In the genomic region with DNA sequence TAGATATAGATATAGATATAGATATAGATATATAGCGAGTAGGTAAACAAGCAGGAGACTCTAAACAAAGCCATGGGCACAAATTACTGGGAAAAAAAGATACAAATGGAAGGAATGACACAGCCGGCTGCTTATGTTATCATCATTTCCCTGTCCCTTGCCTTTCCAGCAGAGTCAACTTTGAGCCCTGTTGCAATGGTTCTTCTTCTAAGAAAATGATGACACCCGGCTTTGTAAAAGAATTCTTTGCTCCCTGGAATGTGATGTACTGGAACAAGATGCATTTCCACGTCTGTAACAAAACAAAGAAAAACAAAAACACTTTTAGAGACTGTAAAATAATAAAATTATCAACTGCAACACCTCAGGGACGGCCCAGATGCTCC, we compare ENCODE assay signal across 11 cellular contexts.
DNase-seq lines count a peak whose midpoint lies in the region; ATAC-seq and TF ChIP-seq lines count a peak whose summit lies in the region.
"Had no signal": no experiment of that assay in that cellular context is flagged by ENCODE, and none has a peak within 500 bp of the region (broad histone marks: within the 10 kb centered on the region; RNA-seq: fewer than 3 reads in every experiment).

No MANE protein-coding gene starts in this region.

- H3K27ac Mint-ChIP-seq in brain, result no peak overlapping the region
- H3K27ac Mint-ChIP-seq: neural progenitor cell had no signal

- peaks cover 13% of the 10 kb centered on the region for H3K27me3 Mint-ChIP-seq in activated T-cell treated with anti-CD3 and anti-CD28 coated beads, Interleukin-2, amount 50 U/mL, for 4 hours (ENCODE audit: low read depth)
- H3K27me3 Mint-ChIP-seq in brain, result no peaks in the 10 kb centered on the region

- peaks cover 0 to 4% of the 10 kb centered on the region in 2 donors for H3K9me3 ChIP-seq in left lung
- H3K9me3 ChIP-seq in thoracic aorta, result no peaks in the 10 kb centered on the region

- no peak for DNase-seq in activated T-cell treated with anti-CD3 and anti-CD28 coated beads, Interleukin-2, amount 50 U/mL, for 4 hours
- DNase-seq in activated T-cell treated with anti-CD3 and anti-CD28 coated beads, Interleukin-2, amount 50 U/mL, for 1 hour, result no peak
- DNase-seq in left lung (no peak), thoracic aorta (ENCODE audit: low spot score) (no peak)
- DNase-seq: cortex of kidney had no signal

- H3K4me3 ChIP-seq in left lung (peak overlapping the region; percentile 25 to 48), thoracic aorta (peak overlapping the region; percentile 77)
- H3K4me3 ChIP-seq: BLaER1 treated with 17β-estradiol and CSF1 and Interleukin-3, amounts not matched to agents 10 nM and 100 nM; neural progenitor cell had no signal

- H3K27me3 ChIP-seq in left lung (peaks cover 0 to 12% of the 10 kb centered on the region in 2 donors), thoracic aorta (replicated peaks; ENCODE audit: insufficient read depth) (no peaks in the 10 kb centered on the region)
- H3K27me3 ChIP-seq: BLaER1 treated with 17β-estradiol and CSF1 and Interleukin-3, amounts not matched to agents 10 nM and 100 nM; neural progenitor cell had no signal

- TF ChIP-seq CTCF in brain (conservative IDR thresholded peaks at IDR 0.05), result no peak
- TF ChIP-seq CTCF in left lung (IDR thresholded peaks at IDR 0.05), result no peak
- TF ChIP-seq CTCF in thoracic aorta (IDR thresholded peaks at IDR 0.05), result no peak

- H3K9me3 Mint-ChIP-seq in activated T-cell treated with anti-CD3 and anti-CD28 coated beads, Interleukin-2, amount 50 U/mL, for 4 hours, result peaks cover 9% of the 10 kb centered on the region
- peaks cover 8 to 65% (median 19%) of the 10 kb centered on the region in 5 experiments for H3K9me3 Mint-ChIP-seq in brain
- H3K9me3 Mint-ChIP-seq: neural progenitor cell had no signal

- no peaks in the 10 kb centered on the region for H3K36me3 Mint-ChIP-seq in activated T-cell treated with anti-CD3 and anti-CD28 coated beads, Interleukin-2, amount 50 U/mL, for 4 hours (ENCODE audit: insufficient read depth)
- no peaks in the 10 kb centered on the region for H3K36me3 Mint-ChIP-seq in brain
- H3K36me3 Mint-ChIP-seq: neural progenitor cell had no signal

- no peaks in the 10 kb centered on the region for H3K4me1 Mint-ChIP-seq in activated T-cell treated with anti-CD3 and anti-CD28 coated beads, Interleukin-2, amount 50 U/mL, for 4 hours (ENCODE audit: low read depth)
- H3K4me1 Mint-ChIP-seq in brain, result peaks cover 27% of the 10 kb centered on the region

- ATAC-seq in activated T-cell treated with anti-CD3 and anti-CD28 coated beads, Interleukin-2, amount 50 U/mL, for 4 hours, result no peak
- ATAC-seq in left lung (no peak), thoracic aorta (ENCODE audit: insufficient number of reproducible peaks, low FRiP score, low read depth) (no peak), GM18858 (IDR thresholded peaks at IDR 0.05; ENCODE audit: unreplicated experiment) (no peak), HG02981 (IDR thresholded peaks at IDR 0.05; ENCODE audit: unreplicated experiment) (no peak), HG03045 (IDR thresholded peaks at IDR 0.05; ENCODE audit: unreplicated experiment) (no peak)

- peak overlapping the region; percentile 77 for H3K4me3 Mint-ChIP-seq in activated T-cell treated with anti-CD3 and anti-CD28 coated beads, Interleukin-2, amount 50 U/mL, for 4 hours
- H3K4me3 Mint-ChIP-seq in brain, result peak overlapping the region in 3 of 5 experiments; percentile 34 to 45 (median 37)
- H3K4me3 Mint-ChIP-seq: neural progenitor cell had no signal

- H3K4me1 ChIP-seq in left lung (peaks cover 0 to 4% of the 10 kb centered on the region in 2 donors), thoracic aorta (ENCODE audit: control insufficient read depth in 1 of 2, low read depth in 2 of 2) (peaks cover 0 to 5% of the 10 kb centered on the region in 2 donors)

- H3K27ac ChIP-seq in left lung (no peak overlapping the region), thoracic aorta (no peak overlapping the region)
- H3K27ac ChIP-seq: BLaER1 treated with 17β-estradiol and CSF1 and Interleukin-3, amounts not matched to agents 10 nM and 100 nM; neural progenitor cell had no signal

- H3K36me3 ChIP-seq in left lung (no peaks in the 10 kb centered on the region), thoracic aorta (no peaks in the 10 kb centered on the region)
- H3K36me3 ChIP-seq: BLaER1 treated with 17β-estradiol and CSF1 and Interleukin-3, amounts not matched to agents 10 nM and 100 nM; neural progenitor cell had no signal

- intact Hi-C loops in left lung (cut with DNase I), result no loop called here
